Comparison of ENCODE assay signal across 19 cellular contexts in the genomic region with DNA sequence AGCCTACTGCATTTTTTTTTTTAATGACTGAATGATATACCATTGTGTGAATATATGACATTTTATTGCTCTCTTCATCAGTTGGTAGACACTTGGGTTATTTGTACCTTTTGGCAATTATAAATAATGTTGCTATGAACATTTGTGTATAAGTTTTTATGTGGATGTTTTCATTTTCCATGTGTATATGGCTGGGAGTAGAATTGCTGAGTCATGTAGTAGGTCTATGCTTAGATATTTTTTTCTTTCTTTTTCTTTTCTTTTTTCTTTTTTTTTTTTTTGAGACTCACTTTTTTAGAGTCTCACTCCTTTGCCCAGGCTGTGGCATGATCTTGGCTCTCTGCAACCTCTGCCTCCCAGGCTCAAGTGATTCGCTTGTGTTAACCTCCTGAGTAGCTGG. TPM values are rescaled to one million over a fixed set of nuclear protein-coding genes. Genes with fewer than 3 reads are reported as not detected.
DNase-seq lines count a peak whose midpoint lies in the region; ATAC-seq and TF ChIP-seq lines count a peak whose summit lies in the region.
"Had no signal": no experiment of that assay in that cellular context is flagged by ENCODE, and none has a peak within 500 bp of the region (broad histone marks: within the 10 kb centered on the region; RNA-seq: fewer than 3 reads in every experiment).

No MANE protein-coding gene starts in this region.

- peaks cover 45% of the 10 kb centered on the region for H3K36me3 Mint-ChIP-seq in activated naive CD4-positive, alpha-beta T cell treated with anti-CD3 and anti-CD28 coated beads for 36 hours (ENCODE audit: low read depth)
- H3K36me3 Mint-ChIP-seq in activated naive CD4-positive, alpha-beta T cell treated with anti-CD3 and anti-CD28 coated beads, Interleukin-2, amount 10 ng/mL, durations not matched to agents 7 days and 5 days = peaks cover 50% of the 10 kb centered on the region

- no peak for TF ChIP-seq POLR2A in gastrocnemius medialis (IDR thresholded peaks at IDR 0.05)

- peaks cover 29 to 31% of the 10 kb centered on the region in 2 donors for H3K4me1 ChIP-seq in gastrocnemius medialis
- H3K4me1 ChIP-seq: suprapubic skin had no signal

- H3K4me1 Mint-ChIP-seq in activated naive CD4-positive, alpha-beta T cell treated with anti-CD3 and anti-CD28 coated beads for 36 hours (ENCODE audit: low read depth) = peaks cover 38% of the 10 kb centered on the region
- peaks cover 23% of the 10 kb centered on the region for H3K4me1 Mint-ChIP-seq in activated naive CD4-positive, alpha-beta T cell treated with anti-CD3 and anti-CD28 coated beads, Interleukin-2, amount 10 ng/mL, durations not matched to agents 7 days and 5 days

- no peaks in the 10 kb centered on the region for H3K36me3 ChIP-seq in gastrocnemius medialis
- H3K36me3 ChIP-seq: cardiac muscle cell had no signal

- H3K4me3 Mint-ChIP-seq in activated naive CD4-positive, alpha-beta T cell treated with anti-CD3 and anti-CD28 coated beads for 36 hours = no peak overlapping the region
- no peak overlapping the region for H3K4me3 Mint-ChIP-seq in activated naive CD4-positive, alpha-beta T cell treated with anti-CD3 and anti-CD28 coated beads, Interleukin-2, amount 10 ng/mL, durations not matched to agents 7 days and 5 days

- H3K27ac ChIP-seq in RWPE1 = peak overlapping the region; percentile 40; the same call in 1 of the 2 replicates
- H3K27ac ChIP-seq in gastrocnemius medialis = peak overlapping the region; percentile 39 to 65 (median 44)
- H3K27ac ChIP-seq: cardiac muscle cell, suprapubic skin had no signal

- H3K27ac Mint-ChIP-seq in activated naive CD4-positive, alpha-beta T cell treated with anti-CD3 and anti-CD28 coated beads for 36 hours = peak overlapping the region; percentile 59
- H3K27ac Mint-ChIP-seq in activated naive CD4-positive, alpha-beta T cell treated with anti-CD3 and anti-CD28 coated beads, Interleukin-2, amount 10 ng/mL, durations not matched to agents 7 days and 5 days = no peak overlapping the region

- no peak overlapping the region for H3K4me3 ChIP-seq in choroid plexus epithelial cell (ENCODE audit: low read depth, low read length)
- H3K4me3 ChIP-seq in gastrocnemius medialis = no peak overlapping the region
- H3K4me3 ChIP-seq: cardiac muscle cell, GM12878, smooth muscle cell, suprapubic skin had no signal

- POLR2A ChIA-PET in RWPE1 (lab: Yijun Ruan, JAX; ENCODE audit: low non-redundant PET) = no interaction called here

- no peaks in the 10 kb centered on the region for H3K27me3 Mint-ChIP-seq in activated naive CD4-positive, alpha-beta T cell treated with anti-CD3 and anti-CD28 coated beads for 36 hours (ENCODE audit: low read depth)
- H3K27me3 Mint-ChIP-seq in activated naive CD4-positive, alpha-beta T cell treated with anti-CD3 and anti-CD28 coated beads, Interleukin-2, amount 10 ng/mL, durations not matched to agents 7 days and 5 days = no peaks in the 10 kb centered on the region

- ATAC-seq in gastrocnemius medialis (no peak), GM18907 (IDR thresholded peaks at IDR 0.05; ENCODE audit: unreplicated experiment) (no peak)
- ATAC-seq: esophagus mucosa, GM12878, left cardiac atrium, Right ventricle myocardium inferior had no signal

- no peak for TF ChIP-seq CTCF in RWPE1 (conservative IDR thresholded peaks at IDR 0.05; ENCODE audit: low read depth)
- TF ChIP-seq CTCF in choroid plexus epithelial cell (conservative IDR thresholded peaks at IDR 0.05; ENCODE audit: low read depth, low read length) = no peak
- no peak for TF ChIP-seq CTCF in gastrocnemius medialis (IDR thresholded peaks at IDR 0.05 in 4 of 5, conservative IDR thresholded peaks at IDR 0.05 in 1 of 5)

- H3K27me3 ChIP-seq in gastrocnemius medialis = no peaks in the 10 kb centered on the region
- H3K27me3 ChIP-seq: cardiac muscle cell, suprapubic skin had no signal

- in situ Hi-C loops in gastrocnemius medialis (cut with MboI; ENCODE audit: low sequenced_read_pairs in 4 of 4) = no loop called here

- DNase-seq in activated naive CD4-positive, alpha-beta T cell treated with anti-CD3 and anti-CD28 coated beads for 36 hours = no peak
- no peak for DNase-seq in activated naive CD4-positive, alpha-beta T cell treated with anti-CD3 and anti-CD28 coated beads, Interleukin-2, amount 10 ng/mL, durations not matched to agents 7 days and 5 days
- DNase-seq in RWPE1 (ENCODE audit: low spot score) (no peak), choroid plexus epithelial cell (ENCODE audit: low read depth) (peak; percentile 38), gastrocnemius medialis (no peak), hippocampal formation (lab: John Stamatoyannopoulos, UW) (no peak)
- no peak for DNase-seq in activated effector memory CD4-positive, alpha-beta T cell treated with anti-CD3 and anti-CD28 coated beads, Interleukin-2, amount 50 U/mL, for 16 hours
- DNase-seq: DMS153; KG1; left cardiac atrium; NCI-H524; stimulated activated CD4-positive, alpha-beta T cell treated with anti-CD3 and anti-CD28 coated beads, Interleukin-4, amount 100 ng/mL, for 24 hours had no signal

- intact Hi-C loops in activated naive CD4-positive, alpha-beta T cell treated with anti-CD3 and anti-CD28 coated beads for 36 hours (cut with micrococcal nuclease) = no loop called here
- intact Hi-C loops in gastrocnemius medialis (cut with DNase I; ENCODE audit: low total_unique reads) = no loop called here

- no peaks in the 10 kb centered on the region for H3K9me3 Mint-ChIP-seq in activated naive CD4-positive, alpha-beta T cell treated with anti-CD3 and anti-CD28 coated beads for 36 hours
- H3K9me3 Mint-ChIP-seq in activated naive CD4-positive, alpha-beta T cell treated with anti-CD3 and anti-CD28 coated beads, Interleukin-2, amount 10 ng/mL, durations not matched to agents 7 days and 5 days = peaks cover 2% of the 10 kb centered on the region

- CTCF ChIA-PET in activated naive CD4-positive, alpha-beta T cell treated with anti-CD3 and anti-CD28 coated beads for 36 hours (lab: Charles Lee) = interaction anchor here (0.7 to 1.2 kb wide), 2 partner anchors 11 to 32 kb away, joined by 3 to 4 read pairs; partner anchors contain the start of gene FAM120AOS
- CTCF ChIA-PET in activated naive CD4-positive, alpha-beta T cell treated with anti-CD3 and anti-CD28 coated beads, Interleukin-2, amount 10 ng/mL, durations not matched to agents 7 days and 5 days (lab: Charles Lee) = no interaction called here
- CTCF ChIA-PET in RWPE1 (lab: Yijun Ruan, JAX) = no interaction called here

- no peaks in the 10 kb centered on the region for H3K9me3 ChIP-seq in gastrocnemius medialis
- H3K9me3 ChIP-seq: suprapubic skin had no signal

RNA-seq across cellular contexts. Expression of gene FAM120AOS, which starts 32.9 kb away (rescaled TPM):
- 10 to 100 TPM; 25.5 to 26.0 TPM for total RNA-seq in activated naive CD4-positive, alpha-beta T cell treated with anti-CD3 and anti-CD28 coated beads for 36 hours
- 10 to 100 TPM; 22.8 to 49.5 (median 32.4) TPM for total RNA-seq in gastrocnemius medialis

RNA-seq across cellular contexts. Expression of gene FAM120A, which starts 34.8 kb away (rescaled TPM):
- total RNA-seq in activated naive CD4-positive, alpha-beta T cell treated with anti-CD3 and anti-CD28 coated beads for 36 hours = 100 to 1,000 TPM; 112 to 116 TPM
- 10 to 100 TPM; 44.4 to 94.7 (median 72.3) TPM for total RNA-seq in gastrocnemius medialis
